In the genomic region with DNA sequence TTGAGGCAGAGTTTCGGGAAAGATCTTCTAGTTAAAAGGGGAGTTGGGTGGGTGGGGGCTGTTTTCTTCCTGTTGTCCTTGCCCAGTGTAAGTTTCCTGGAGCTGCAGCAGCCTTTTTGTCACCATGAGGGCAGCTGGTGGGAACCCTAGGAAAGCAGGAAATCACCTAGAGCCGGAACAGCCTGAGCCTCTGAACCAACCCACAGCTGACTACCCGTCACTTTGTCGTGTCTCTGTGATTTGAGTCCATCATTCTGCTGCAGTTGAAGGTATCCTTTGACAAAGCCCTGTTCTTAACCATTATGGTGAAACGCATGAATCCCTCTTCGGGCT, we compare ENCODE assay signal across 8 cellular contexts. TPM values are rescaled to one million over a fixed set of nuclear protein-coding genes. Genes with fewer than 3 reads are reported as not detected.
DNase-seq lines count a peak whose midpoint lies in the region; ATAC-seq and TF ChIP-seq lines count a peak whose summit lies in the region.

No MANE protein-coding gene starts in this region.

- H3K4me1 ChIP-seq in H9 (ENCODE audit: insufficient read depth, low read length) (no peaks in the 10 kb centered on the region; the same call in 1 of the 2 replicates), gastroesophageal sphincter (peaks cover 0 to 38% (median 11%) of the 10 kb centered on the region in 3 donors)

- no peaks in the 10 kb centered on the region for H3K9me3 ChIP-seq in H9 (ENCODE audit: control insufficient read depth, low read depth, low read length)
- H3K9me3 ChIP-seq in WERI-Rb-1 (ENCODE audit: severe bottlenecking), result no peaks in the 10 kb centered on the region
- no peaks in the 10 kb centered on the region for H3K9me3 ChIP-seq in gastroesophageal sphincter

- peaks cover 5% of the 10 kb centered on the region for H3K23me2 ChIP-seq in H9 (ENCODE audit: insufficient read length, low read depth, low read length, poor library complexity, severe bottlenecking)

- H2BK15ac ChIP-seq in H9 (ENCODE audit: low read depth, low read length), result no peak overlapping the region

- ATAC-seq in gastroesophageal sphincter, result no peak

- H2AK5ac ChIP-seq in H9 (ENCODE audit: insufficient read length, low read length), result no peak overlapping the region

- peak overlapping the region; percentile 91 to 93 for H3K4me3 Mint-ChIP-seq in H9

- TF ChIP-seq CTCF in H9 (conservative IDR thresholded peaks at IDR 0.05) (no peak), WERI-Rb-1 (IDR thresholded peaks at IDR 0.05; ENCODE audit: low read depth, low read length) (no peak), gastroesophageal sphincter (IDR thresholded peaks at IDR 0.05) (no peak)

- H3K27me3 Mint-ChIP-seq in H9 (ENCODE audit: low read depth), result peaks cover 4% of the 10 kb centered on the region; the same call in 1 of the 2 replicates

- H3K4me2 ChIP-seq in H9 (ENCODE audit: insufficient read depth, insufficient read length, low read length), result peak overlapping the region; percentile 67

- no peaks in the 10 kb centered on the region for H3K79me2 ChIP-seq in H9 (ENCODE audit: insufficient read depth, low read length)

- no CpG with 5 or more reads among the region's 6 CpGs for WGBS in H9 (ENCODE audit: extremely low coverage, insufficient read length, low lambda C conversion rate)
- WGBS in gastroesophageal sphincter (ENCODE audit: low coverage in 1 of 2), 2 donors, result 73 to 89% methylated on average over 3 to 6 of the region's 6 CpGs

- no peaks in the 10 kb centered on the region for H3K27me3 ChIP-seq in H9 (ENCODE audit: insufficient read depth, low read length)
- no peaks in the 10 kb centered on the region for H3K27me3 ChIP-seq in WERI-Rb-1 (ENCODE audit: insufficient read depth, low read depth, severe bottlenecking)
- H3K27me3 ChIP-seq in gastroesophageal sphincter, result no peaks in the 10 kb centered on the region

- H2AFZ ChIP-seq in H9 (ENCODE audit: low read length), result no peak overlapping the region

- H3K18ac ChIP-seq in H9 (ENCODE audit: insufficient read length, low read depth, low read length), result no peak overlapping the region

- H4K5ac ChIP-seq in H9 (ENCODE audit: insufficient read length, low read depth, low read length), result no peak overlapping the region

- H2BK120ac ChIP-seq in H9 (ENCODE audit: low read depth, low read length, poor library complexity, severe bottlenecking), result no peak overlapping the region

- no peak overlapping the region for H3K4ac ChIP-seq in H9 (ENCODE audit: low read depth, low read length)

- no peak overlapping the region for H2BK20ac ChIP-seq in H9 (ENCODE audit: low read depth, low read length, poor library complexity, severe bottlenecking)

- H3K4me1 Mint-ChIP-seq in H9, result peaks cover 15 to 20% of the 10 kb centered on the region in 2 experiments

- TF ChIP-seq POLR2A in gastroesophageal sphincter (IDR thresholded peaks at IDR 0.05), result no peak

- no peak overlapping the region for H3K56ac ChIP-seq in H9 (ENCODE audit: insufficient read length, low read depth, low read length)

- no peak for DNase-seq in H9
- no peak for DNase-seq in WERI-Rb-1
- no peak for DNase-seq in NCI-H146 treated with DMSO at 0.1 percent for 48 hours (lab: John Stamatoyannopoulos, UW; ENCODE audit: unreplicated experiment)
- no peak for DNase-seq in HPDE6-E6E7 (ENCODE audit: extremely low spot score)
- no peak for DNase-seq in retina
- DNase-seq in occipital lobe (lab: John Stamatoyannopoulos, UW), result no peak

- H3K27ac ChIP-seq in H9 (ENCODE audit: insufficient read length, low read depth, low read length) (no peak overlapping the region), WERI-Rb-1 (peak overlapping the region; percentile 92), gastroesophageal sphincter (peak overlapping the region; percentile 64 to 97 (median 95)), skin epidermis (peak overlapping the region in 19 of 21 experiments; percentile 75 to 97 (median 93))

- no peak overlapping the region for H4K8ac ChIP-seq in H9 (replicated peaks; ENCODE audit: insufficient read length, low read depth, low read length)

- H2BK5ac ChIP-seq in H9 (ENCODE audit: insufficient read length, low read length), result no peak overlapping the region

- no peaks in the 10 kb centered on the region for H3K36me3 ChIP-seq in WERI-Rb-1
- H3K36me3 ChIP-seq in gastroesophageal sphincter, result no peaks in the 10 kb centered on the region

- no peak overlapping the region for H2BK12ac ChIP-seq in H9 (ENCODE audit: insufficient read length, low read depth, low read length)

- no peak overlapping the region for H3K23ac ChIP-seq in H9 (ENCODE audit: insufficient read length, low read depth, low read length)

- peaks cover 10 to 14% of the 10 kb centered on the region in 2 experiments for H3K9me3 Mint-ChIP-seq in H9

- H3K79me1 ChIP-seq in H9 (ENCODE audit: insufficient read depth, low read depth, low read length, poor library complexity, severe bottlenecking), result no peaks in the 10 kb centered on the region

- H3K4me3 ChIP-seq in WERI-Rb-1 (ENCODE audit: low read depth, low read length) (peak overlapping the region; percentile 87), gastroesophageal sphincter (peak overlapping the region; percentile 54 to 82), skin epidermis (peak overlapping the region; percentile 57 to 77 (median 70))

- no peak for TF ChIP-seq EP300 in gastroesophageal sphincter (IDR thresholded peaks at IDR 0.05)

- H3T11ph ChIP-seq in H9 (ENCODE audit: low read length), result no peak overlapping the region

- H3K27ac Mint-ChIP-seq in H9, result no peak overlapping the region

- H4K91ac ChIP-seq in H9 (ENCODE audit: insufficient read length, low read depth, low read length), result no peak overlapping the region

- peaks cover 7 to 21% (median 9%) of the 10 kb centered on the region in 3 experiments for H3K36me3 Mint-ChIP-seq in H9 (ENCODE audit: insufficient read depth in 1 of 3, low read depth in 3 of 3)

- H3K9ac ChIP-seq in H9 (ENCODE audit: extremely low read depth, insufficient read length, low read length), result peak overlapping the region; percentile 36

- peaks cover 3% of the 10 kb centered on the region for H4K20me1 ChIP-seq in H9 (ENCODE audit: control insufficient read depth, insufficient read depth, insufficient read length)

- no peak overlapping the region for H3K14ac ChIP-seq in H9 (ENCODE audit: insufficient read depth, low read length)

RNA-seq across cellular contexts. Expression of a gene that starts 1.2 kb away (rescaled TPM):
- total RNA-seq in H9 (2021) (0.79 and 0.94 TPM in 2 replicates), gastroesophageal sphincter (1 to 10 TPM; 1.1 to 5.4 (median 4.6) TPM), occipital lobe (1.1 TPM)

RNA-seq across cellular contexts. Expression of a gene that starts 24.4 kb away (rescaled TPM):
- 135 and 139 TPM in 2 replicates for total RNA-seq in H9 (2021)
- 100 to 1,000 TPM in 1 of 4 donors, 10 to 100 TPM in 3; 42.3 to 103 (median 48.6) TPM for total RNA-seq in gastroesophageal sphincter
- total RNA-seq in occipital lobe, result 49.0 TPM
